ENCODE assay signal across 1 cellular context in genomic region chr3:60674870-60675269, GRCh38.
TF ChIP-seq lines count a peak whose summit lies in the region.

No MANE protein-coding gene starts in this region.

TF ChIP-seq in HepG2, 621 proteins besides CTCF, POLR2A, EP300 and RAD21 (continued from another document):
- TF ChIP-seq ZNF318 (CRISPR knock-in tag; IDR thresholded peaks at IDR 0.05) (no peak), TCF12 (IDR thresholded peaks at IDR 0.05) (no peak), TCF12 (CRISPR knock-in tag; IDR thresholded peaks at IDR 0.05) (no peak), TP53 (CRISPR knock-in tag; conservative IDR thresholded peaks at IDR 0.05) (no peak), CBX5 (CRISPR knock-in tag; IDR thresholded peaks at IDR 0.05; ENCODE audit: borderline replicate concordance) (no peak), ZNF253 (CRISPR knock-in tag; IDR thresholded peaks at IDR 0.05; ENCODE audit: borderline replicate concordance) (no peak), ZNF263 (CRISPR knock-in tag; IDR thresholded peaks at IDR 0.05) (no peak), HOXA3 (CRISPR knock-in tag; IDR thresholded peaks at IDR 0.05) (no peak), ZNF776 (CRISPR knock-in tag; IDR thresholded peaks at IDR 0.05) (no peak), AGO2 (optimal IDR thresholded peaks at IDR 0.05; ENCODE audit: low read depth, low read length) (no peak), TAF1 (CRISPR knock-in tag; IDR thresholded peaks at IDR 0.05) (no peak), NCOR1 (IDR thresholded peaks at IDR 0.05; ENCODE audit: borderline replicate concordance, low read length) (no peak), ONECUT2 (CRISPR knock-in tag; IDR thresholded peaks at IDR 0.05) (no peak), FUBP1 (CRISPR knock-in tag; IDR thresholded peaks at IDR 0.05; ENCODE audit: borderline replicate concordance) (no peak)
